1 cellular context compared by ENCODE assay signal in the genomic region with DNA sequence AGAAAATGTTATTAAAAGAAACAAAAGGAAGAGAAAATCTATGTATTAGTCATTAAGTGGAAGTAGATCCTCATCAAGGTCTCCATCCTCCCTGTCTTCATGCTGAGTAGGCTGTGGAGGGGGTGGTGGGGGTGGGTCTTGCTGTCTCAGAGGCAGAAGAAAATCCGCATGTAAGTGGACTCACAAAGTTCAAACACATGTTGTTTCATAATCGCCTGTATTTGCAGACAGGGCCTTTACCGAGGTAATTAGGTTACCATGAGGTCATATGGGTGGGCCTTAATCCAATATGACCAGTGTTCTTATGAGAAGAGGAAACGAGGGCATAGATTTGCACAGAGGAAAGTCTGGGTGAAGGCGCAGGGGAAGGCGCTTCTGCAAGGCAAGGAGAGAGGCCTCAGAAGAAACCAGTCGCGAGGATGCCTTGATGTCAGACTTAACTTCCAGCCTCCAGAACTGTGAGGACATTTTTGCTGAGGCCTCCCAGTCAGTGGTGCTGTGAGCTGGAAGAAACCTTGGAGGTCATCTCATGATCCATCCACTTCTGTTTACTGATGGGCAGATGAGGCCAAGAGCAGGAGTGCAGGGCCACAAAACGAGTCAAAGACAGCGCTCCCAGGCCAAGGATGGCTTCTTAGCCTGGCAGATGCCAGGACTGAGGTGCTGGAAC.
TF ChIP-seq lines count a peak whose summit lies in the region.

No MANE protein-coding gene starts in this region.

TF ChIP-seq in HepG2, 621 proteins besides CTCF, POLR2A, EP300 and RAD21 (continued from another document and continues in another):
- TF ChIP-seq, protein P1, sequence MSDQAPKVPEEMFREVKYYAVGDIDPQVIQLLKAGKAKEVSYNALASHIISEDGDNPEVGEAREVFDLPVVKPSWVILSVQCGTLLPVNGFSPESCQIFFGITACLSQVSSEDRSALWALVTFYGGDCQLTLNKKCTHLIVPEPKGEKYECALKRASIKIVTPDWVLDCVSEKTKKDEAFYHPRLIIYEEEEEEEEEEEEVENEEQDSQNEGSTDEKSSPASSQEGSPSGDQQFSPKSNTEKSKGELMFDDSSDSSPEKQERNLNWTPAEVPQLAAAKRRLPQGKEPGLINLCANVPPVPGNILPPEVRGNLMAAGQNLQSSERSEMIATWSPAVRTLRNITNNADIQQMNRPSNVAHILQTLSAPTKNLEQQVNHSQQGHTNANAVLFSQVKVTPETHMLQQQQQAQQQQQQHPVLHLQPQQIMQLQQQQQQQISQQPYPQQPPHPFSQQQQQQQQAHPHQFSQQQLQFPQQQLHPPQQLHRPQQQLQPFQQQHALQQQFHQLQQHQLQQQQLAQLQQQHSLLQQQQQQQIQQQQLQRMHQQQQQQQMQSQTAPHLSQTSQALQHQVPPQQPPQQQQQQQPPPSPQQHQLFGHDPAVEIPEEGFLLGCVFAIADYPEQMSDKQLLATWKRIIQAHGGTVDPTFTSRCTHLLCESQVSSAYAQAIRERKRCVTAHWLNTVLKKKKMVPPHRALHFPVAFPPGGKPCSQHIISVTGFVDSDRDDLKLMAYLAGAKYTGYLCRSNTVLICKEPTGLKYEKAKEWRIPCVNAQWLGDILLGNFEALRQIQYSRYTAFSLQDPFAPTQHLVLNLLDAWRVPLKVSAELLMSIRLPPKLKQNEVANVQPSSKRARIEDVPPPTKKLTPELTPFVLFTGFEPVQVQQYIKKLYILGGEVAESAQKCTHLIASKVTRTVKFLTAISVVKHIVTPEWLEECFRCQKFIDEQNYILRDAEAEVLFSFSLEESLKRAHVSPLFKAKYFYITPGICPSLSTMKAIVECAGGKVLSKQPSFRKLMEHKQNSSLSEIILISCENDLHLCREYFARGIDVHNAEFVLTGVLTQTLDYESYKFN (CRISPR knock-in tag; conservative IDR thresholded peaks at IDR 0.05), result peak; percentile 50
- TF ChIP-seq, protein P2, sequence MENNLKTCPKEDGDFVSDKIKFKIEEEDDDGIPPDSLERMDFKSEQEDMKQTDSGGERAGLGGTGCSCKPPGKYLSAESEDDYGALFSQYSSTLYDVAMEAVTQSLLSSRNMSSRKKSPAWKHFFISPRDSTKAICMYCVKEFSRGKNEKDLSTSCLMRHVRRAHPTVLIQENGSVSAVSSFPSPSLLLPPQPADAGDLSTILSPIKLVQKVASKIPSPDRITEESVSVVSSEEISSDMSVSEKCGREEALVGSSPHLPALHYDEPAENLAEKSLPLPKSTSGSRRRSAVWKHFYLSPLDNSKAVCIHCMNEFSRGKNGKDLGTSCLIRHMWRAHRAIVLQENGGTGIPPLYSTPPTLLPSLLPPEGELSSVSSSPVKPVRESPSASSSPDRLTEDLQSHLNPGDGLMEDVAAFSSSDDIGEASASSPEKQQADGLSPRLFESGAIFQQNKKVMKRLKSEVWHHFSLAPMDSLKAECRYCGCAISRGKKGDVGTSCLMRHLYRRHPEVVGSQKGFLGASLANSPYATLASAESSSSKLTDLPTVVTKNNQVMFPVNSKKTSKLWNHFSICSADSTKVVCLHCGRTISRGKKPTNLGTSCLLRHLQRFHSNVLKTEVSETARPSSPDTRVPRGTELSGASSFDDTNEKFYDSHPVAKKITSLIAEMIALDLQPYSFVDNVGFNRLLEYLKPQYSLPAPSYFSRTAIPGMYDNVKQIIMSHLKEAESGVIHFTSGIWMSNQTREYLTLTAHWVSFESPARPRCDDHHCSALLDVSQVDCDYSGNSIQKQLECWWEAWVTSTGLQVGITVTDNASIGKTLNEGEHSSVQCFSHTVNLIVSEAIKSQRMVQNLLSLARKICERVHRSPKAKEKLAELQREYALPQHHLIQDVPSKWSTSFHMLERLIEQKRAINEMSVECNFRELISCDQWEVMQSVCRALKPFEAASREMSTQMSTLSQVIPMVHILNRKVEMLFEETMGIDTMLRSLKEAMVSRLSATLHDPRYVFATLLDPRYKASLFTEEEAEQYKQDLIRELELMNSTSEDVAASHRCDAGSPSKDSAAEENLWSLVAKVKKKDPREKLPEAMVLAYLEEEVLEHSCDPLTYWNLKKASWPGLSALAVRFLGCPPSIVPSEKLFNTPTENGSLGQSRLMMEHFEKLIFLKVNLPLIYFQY (CRISPR knock-in tag; IDR thresholded peaks at IDR 0.05; ENCODE audit: borderline replicate concordance), result no peak
- TF ChIP-seq CENPT (CRISPR knock-in tag; IDR thresholded peaks at IDR 0.05; ENCODE audit: low read depth), result no peak
- TF ChIP-seq SAP130 (CRISPR knock-in tag; IDR thresholded peaks at IDR 0.05; ENCODE audit: low read depth), result no peak
- TF ChIP-seq ZNF501 (CRISPR knock-in tag; IDR thresholded peaks at IDR 0.05), result no peak
- no peak for TF ChIP-seq ISX (CRISPR knock-in tag; conservative IDR thresholded peaks at IDR 0.05)
- TF ChIP-seq, protein P3, sequence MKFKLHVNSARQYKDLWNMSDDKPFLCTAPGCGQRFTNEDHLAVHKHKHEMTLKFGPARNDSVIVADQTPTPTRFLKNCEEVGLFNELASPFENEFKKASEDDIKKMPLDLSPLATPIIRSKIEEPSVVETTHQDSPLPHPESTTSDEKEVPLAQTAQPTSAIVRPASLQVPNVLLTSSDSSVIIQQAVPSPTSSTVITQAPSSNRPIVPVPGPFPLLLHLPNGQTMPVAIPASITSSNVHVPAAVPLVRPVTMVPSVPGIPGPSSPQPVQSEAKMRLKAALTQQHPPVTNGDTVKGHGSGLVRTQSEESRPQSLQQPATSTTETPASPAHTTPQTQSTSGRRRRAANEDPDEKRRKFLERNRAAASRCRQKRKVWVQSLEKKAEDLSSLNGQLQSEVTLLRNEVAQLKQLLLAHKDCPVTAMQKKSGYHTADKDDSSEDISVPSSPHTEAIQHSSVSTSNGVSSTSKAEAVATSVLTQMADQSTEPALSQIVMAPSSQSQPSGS (CRISPR knock-in tag; IDR thresholded peaks at IDR 0.05), result peak; percentile 37; the same call in 1 of the 2 replicates
- TF ChIP-seq, protein P4, sequence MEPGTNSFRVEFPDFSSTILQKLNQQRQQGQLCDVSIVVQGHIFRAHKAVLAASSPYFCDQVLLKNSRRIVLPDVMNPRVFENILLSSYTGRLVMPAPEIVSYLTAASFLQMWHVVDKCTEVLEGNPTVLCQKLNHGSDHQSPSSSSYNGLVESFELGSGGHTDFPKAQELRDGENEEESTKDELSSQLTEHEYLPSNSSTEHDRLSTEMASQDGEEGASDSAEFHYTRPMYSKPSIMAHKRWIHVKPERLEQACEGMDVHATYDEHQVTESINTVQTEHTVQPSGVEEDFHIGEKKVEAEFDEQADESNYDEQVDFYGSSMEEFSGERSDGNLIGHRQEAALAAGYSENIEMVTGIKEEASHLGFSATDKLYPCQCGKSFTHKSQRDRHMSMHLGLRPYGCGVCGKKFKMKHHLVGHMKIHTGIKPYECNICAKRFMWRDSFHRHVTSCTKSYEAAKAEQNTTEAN (CRISPR knock-in tag; conservative IDR thresholded peaks at IDR 0.05), result no peak
- TF ChIP-seq SNAPC2 (CRISPR knock-in tag; IDR thresholded peaks at IDR 0.05), result no peak
- no peak for TF ChIP-seq ZNF432 (CRISPR knock-in tag; IDR thresholded peaks at IDR 0.05; ENCODE audit: borderline replicate concordance)
- TF ChIP-seq, protein P5, sequence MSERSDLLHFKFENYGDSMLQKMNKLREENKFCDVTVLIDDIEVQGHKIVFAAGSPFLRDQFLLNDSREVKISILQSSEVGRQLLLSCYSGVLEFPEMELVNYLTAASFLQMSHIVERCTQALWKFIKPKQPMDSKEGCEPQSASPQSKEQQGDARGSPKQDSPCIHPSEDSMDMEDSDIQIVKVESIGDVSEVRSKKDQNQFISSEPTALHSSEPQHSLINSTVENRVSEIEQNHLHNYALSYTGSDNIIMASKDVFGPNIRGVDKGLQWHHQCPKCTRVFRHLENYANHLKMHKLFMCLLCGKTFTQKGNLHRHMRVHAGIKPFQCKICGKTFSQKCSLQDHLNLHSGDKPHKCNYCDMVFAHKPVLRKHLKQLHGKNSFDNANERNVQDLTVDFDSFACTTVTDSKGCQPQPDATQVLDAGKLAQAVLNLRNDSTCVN (CRISPR knock-in tag; IDR thresholded peaks at IDR 0.05; ENCODE audit: borderline replicate concordance), result no peak
- TF ChIP-seq, protein P6, sequence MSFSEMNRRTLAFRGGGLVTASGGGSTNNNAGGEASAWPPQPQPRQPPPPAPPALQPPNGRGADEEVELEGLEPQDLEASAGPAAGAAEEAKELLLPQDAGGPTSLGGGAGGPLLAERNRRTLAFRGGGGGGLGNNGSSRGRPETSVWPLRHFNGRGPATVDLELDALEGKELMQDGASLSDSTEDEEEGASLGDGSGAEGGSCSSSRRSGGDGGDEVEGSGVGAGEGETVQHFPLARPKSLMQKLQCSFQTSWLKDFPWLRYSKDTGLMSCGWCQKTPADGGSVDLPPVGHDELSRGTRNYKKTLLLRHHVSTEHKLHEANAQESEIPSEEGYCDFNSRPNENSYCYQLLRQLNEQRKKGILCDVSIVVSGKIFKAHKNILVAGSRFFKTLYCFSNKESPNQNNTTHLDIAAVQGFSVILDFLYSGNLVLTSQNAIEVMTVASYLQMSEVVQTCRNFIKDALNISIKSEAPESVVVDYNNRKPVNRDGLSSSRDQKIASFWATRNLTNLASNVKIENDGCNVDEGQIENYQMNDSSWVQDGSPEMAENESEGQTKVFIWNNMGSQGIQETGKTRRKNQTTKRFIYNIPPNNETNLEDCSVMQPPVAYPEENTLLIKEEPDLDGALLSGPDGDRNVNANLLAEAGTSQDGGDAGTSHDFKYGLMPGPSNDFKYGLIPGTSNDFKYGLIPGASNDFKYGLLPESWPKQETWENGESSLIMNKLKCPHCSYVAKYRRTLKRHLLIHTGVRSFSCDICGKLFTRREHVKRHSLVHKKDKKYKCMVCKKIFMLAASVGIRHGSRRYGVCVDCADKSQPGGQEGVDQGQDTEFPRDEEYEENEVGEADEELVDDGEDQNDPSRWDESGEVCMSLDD (CRISPR knock-in tag; IDR thresholded peaks at IDR 0.05; ENCODE audit: borderline replicate concordance), result no peak
- TF ChIP-seq ZNF382 (CRISPR knock-in tag; IDR thresholded peaks at IDR 0.05; ENCODE audit: borderline replicate concordance), result no peak
- TF ChIP-seq ZNF614 (CRISPR knock-in tag; IDR thresholded peaks at IDR 0.05; ENCODE audit: borderline replicate concordance), result no peak
- TF ChIP-seq ZNF234 (CRISPR knock-in tag; conservative IDR thresholded peaks at IDR 0.05), result no peak
- no peak for TF ChIP-seq FOXP1 (IDR thresholded peaks at IDR 0.05)
- TF ChIP-seq FOXP1 (CRISPR knock-in tag; IDR thresholded peaks at IDR 0.05), result peak; percentile 13; the same call in 1 of the 2 replicates
- TF ChIP-seq ZFYVE20 (CRISPR knock-in tag; IDR thresholded peaks at IDR 0.05; ENCODE audit: borderline replicate concordance, low read depth), result no peak
- TF ChIP-seq ZNF180 (CRISPR knock-in tag; IDR thresholded peaks at IDR 0.05; ENCODE audit: borderline replicate concordance, low read depth), result no peak
- TF ChIP-seq ZNF335 (CRISPR knock-in tag; IDR thresholded peaks at IDR 0.05), result no peak
- TF ChIP-seq NONO (IDR thresholded peaks at IDR 0.05), result no peak
- no peak for TF ChIP-seq NONO (CRISPR knock-in tag; conservative IDR thresholded peaks at IDR 0.05)
- no peak for TF ChIP-seq THAP11 (CRISPR knock-in tag; IDR thresholded peaks at IDR 0.05)
- no peak for TF ChIP-seq POLR2G (IDR thresholded peaks at IDR 0.05; ENCODE audit: low read depth, low read length)
- no peak for TF ChIP-seq ZNF816 (CRISPR knock-in tag; IDR thresholded peaks at IDR 0.05; ENCODE audit: borderline replicate concordance)
- TF ChIP-seq REPIN1 (CRISPR knock-in tag; IDR thresholded peaks at IDR 0.05; ENCODE audit: borderline replicate concordance, low read depth), result no peak
- TF ChIP-seq ELF1 (CRISPR knock-in tag; IDR thresholded peaks at IDR 0.05), result no peak
- no peak for TF ChIP-seq KLF15 (CRISPR knock-in tag; IDR thresholded peaks at IDR 0.05; ENCODE audit: borderline replicate concordance)
- TF ChIP-seq HNF4A (CRISPR knock-in tag; IDR thresholded peaks at IDR 0.05), result peak; percentile 68
- TF ChIP-seq ZNF672 (CRISPR knock-in tag; IDR thresholded peaks at IDR 0.05), result no peak
- TF ChIP-seq, protein P7, sequence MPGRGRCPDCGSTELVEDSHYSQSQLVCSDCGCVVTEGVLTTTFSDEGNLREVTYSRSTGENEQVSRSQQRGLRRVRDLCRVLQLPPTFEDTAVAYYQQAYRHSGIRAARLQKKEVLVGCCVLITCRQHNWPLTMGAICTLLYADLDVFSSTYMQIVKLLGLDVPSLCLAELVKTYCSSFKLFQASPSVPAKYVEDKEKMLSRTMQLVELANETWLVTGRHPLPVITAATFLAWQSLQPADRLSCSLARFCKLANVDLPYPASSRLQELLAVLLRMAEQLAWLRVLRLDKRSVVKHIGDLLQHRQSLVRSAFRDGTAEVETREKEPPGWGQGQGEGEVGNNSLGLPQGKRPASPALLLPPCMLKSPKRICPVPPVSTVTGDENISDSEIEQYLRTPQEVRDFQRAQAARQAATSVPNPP (CRISPR knock-in tag; IDR thresholded peaks at IDR 0.05), result no peak
- no peak for TF ChIP-seq ZNF562 (CRISPR knock-in tag; IDR thresholded peaks at IDR 0.05; ENCODE audit: borderline replicate concordance)
- TF ChIP-seq SALL1 (CRISPR knock-in tag; IDR thresholded peaks at IDR 0.05), result no peak; the same call in 1 of the 2 replicates
- TF ChIP-seq GABPB1 (CRISPR knock-in tag; IDR thresholded peaks at IDR 0.05), result no peak
- TF ChIP-seq ZNF331 (CRISPR knock-in tag; IDR thresholded peaks at IDR 0.05), result no peak
- TF ChIP-seq ATF7 (IDR thresholded peaks at IDR 0.05), result 0 out of 2 replicates have a peak, but pooled peaks have one; percentile 12
- no peak for TF ChIP-seq ATF7 (CRISPR knock-in tag; IDR thresholded peaks at IDR 0.05)
- TF ChIP-seq HMG20B (CRISPR knock-in tag; conservative IDR thresholded peaks at IDR 0.05), result no peak
- TF ChIP-seq, protein P8, sequence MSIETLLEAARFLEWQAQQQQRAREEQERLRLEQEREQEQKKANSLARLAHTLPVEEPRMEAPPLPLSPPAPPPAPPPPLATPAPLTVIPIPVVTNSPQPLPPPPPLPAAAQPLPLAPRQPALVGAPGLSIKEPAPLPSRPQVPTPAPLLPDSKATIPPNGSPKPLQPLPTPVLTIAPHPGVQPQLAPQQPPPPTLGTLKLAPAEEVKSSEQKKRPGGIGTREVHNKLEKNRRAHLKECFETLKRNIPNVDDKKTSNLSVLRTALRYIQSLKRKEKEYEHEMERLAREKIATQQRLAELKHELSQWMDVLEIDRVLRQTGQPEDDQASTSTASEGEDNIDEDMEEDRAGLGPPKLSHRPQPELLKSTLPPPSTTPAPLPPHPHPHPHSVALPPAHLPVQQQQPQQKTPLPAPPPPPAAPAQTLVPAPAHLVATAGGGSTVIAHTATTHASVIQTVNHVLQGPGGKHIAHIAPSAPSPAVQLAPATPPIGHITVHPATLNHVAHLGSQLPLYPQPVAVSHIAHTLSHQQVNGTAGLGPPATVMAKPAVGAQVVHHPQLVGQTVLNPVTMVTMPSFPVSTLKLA (IDR thresholded peaks at IDR 0.05), result no peak
- no peak for TF ChIP-seq ZNF563 (CRISPR knock-in tag; IDR thresholded peaks at IDR 0.05)
- TF ChIP-seq, protein P9, sequence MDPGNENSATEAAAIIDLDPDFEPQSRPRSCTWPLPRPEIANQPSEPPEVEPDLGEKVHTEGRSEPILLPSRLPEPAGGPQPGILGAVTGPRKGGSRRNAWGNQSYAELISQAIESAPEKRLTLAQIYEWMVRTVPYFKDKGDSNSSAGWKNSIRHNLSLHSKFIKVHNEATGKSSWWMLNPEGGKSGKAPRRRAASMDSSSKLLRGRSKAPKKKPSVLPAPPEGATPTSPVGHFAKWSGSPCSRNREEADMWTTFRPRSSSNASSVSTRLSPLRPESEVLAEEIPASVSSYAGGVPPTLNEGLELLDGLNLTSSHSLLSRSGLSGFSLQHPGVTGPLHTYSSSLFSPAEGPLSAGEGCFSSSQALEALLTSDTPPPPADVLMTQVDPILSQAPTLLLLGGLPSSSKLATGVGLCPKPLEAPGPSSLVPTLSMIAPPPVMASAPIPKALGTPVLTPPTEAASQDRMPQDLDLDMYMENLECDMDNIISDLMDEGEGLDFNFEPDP (CRISPR knock-in tag; conservative IDR thresholded peaks at IDR 0.05), result no peak
- no peak for TF ChIP-seq HHEX (CRISPR knock-in tag; IDR thresholded peaks at IDR 0.05)
- TF ChIP-seq SMC3 (IDR thresholded peaks at IDR 0.05; ENCODE audit: low read length), result no peak
- no peak for TF ChIP-seq ZNF780A (CRISPR knock-in tag; IDR thresholded peaks at IDR 0.05)
